14 cellular contexts compared by ENCODE assay signal in the genomic region with DNA sequence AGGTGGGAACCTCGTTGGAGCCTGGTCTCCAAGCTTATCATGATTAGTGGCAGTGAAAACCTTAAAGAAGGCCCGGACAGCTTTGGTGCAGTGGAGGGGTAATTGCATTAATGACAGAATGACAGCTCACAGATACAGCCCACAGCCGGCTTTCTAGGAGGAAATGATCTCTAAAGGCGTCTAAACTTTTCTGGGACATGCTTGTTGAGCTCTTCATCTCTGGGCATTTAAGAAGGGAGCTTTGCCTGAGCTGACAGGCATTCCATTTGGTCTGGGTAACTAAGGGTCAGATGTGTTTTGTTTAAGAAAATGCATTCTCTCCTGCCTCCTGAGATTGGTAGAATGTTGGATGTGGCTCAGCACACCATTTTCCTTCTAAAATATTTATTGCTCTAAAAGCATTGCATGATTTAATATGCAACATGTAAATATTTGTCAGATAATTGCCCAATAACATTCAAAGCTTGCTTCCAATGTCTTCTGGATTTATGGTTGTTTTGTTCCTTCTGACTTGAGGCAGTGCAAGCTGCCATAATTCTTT. TPM values are rescaled to one million over a fixed set of nuclear protein-coding genes. Genes with fewer than 3 reads are reported as not detected.
DNase-seq lines count a peak whose midpoint lies in the region; ATAC-seq and TF ChIP-seq lines count a peak whose summit lies in the region.
"Had no signal": no experiment of that assay in that cellular context is flagged by ENCODE, and none has a peak within 500 bp of the region (broad histone marks: within the 10 kb centered on the region; RNA-seq: fewer than 3 reads in every experiment).

No MANE protein-coding gene starts in this region.

- H4K20me1 ChIP-seq in SK-N-SH (ENCODE audit: insufficient read depth), result peaks cover 31% of the 10 kb centered on the region

- H3F3A ChIP-seq in SK-N-SH (replicated peaks; ENCODE audit: insufficient read depth), result peaks cover 3% of the 10 kb centered on the region

- no peak for TF ChIP-seq CTCF in SK-N-SH (IDR thresholded peaks at IDR 0.05)
- TF ChIP-seq CTCF in foreskin fibroblast (IDR thresholded peaks at IDR 0.05; ENCODE audit: low read depth, low read length), result no peak
- no peak for TF ChIP-seq CTCF in tibial artery (IDR thresholded peaks at IDR 0.05)

- H2AFZ ChIP-seq in SK-N-SH (ENCODE audit: low read depth), result no peak overlapping the region

- intact Hi-C loops in tibial artery (cut with DNase I; ENCODE audit: low total_unique reads), result no loop called here

- H3K79me2 ChIP-seq in SK-N-SH (ENCODE audit: insufficient read depth), result peaks cover 68% of the 10 kb centered on the region

- H3K27me3 ChIP-seq in SK-N-SH (ENCODE audit: insufficient read depth) (no peaks in the 10 kb centered on the region), tibial artery (peaks cover 0 to 17% of the 10 kb centered on the region in 2 donors)

- no peak for TF ChIP-seq RAD21 in SK-N-SH (IDR thresholded peaks at IDR 0.05; ENCODE audit: low read length)

- TF ChIP-seq EP300 in SK-N-SH (IDR thresholded peaks at IDR 0.05; ENCODE audit: borderline replicate concordance in 1 of 2, low read depth in 1 of 2, low read length in 1 of 2), result no peak

- H3K4me2 ChIP-seq in SK-N-SH, result 0 out of 2 replicates have a peak overlapping the region, but pooled peaks have one; percentile 34

- peak; percentile 25 for DNase-seq in activated CD8-positive, alpha-beta memory T cell treated with anti-CD3 and anti-CD28 coated beads, Interleukin-2, amount 50 U/mL, for 48 hours
- no peak for DNase-seq in activated CD8-positive, alpha-beta memory T cell treated with anti-CD3 and anti-CD28 coated beads for 24 hours
- DNase-seq in SK-N-SH (no peak), foreskin fibroblast (peak; percentile 33 to 56), tibial artery (no peak), glomerular visceral epithelial cell (ENCODE audit: extremely low spot score) (no peak), HuH-7 (ENCODE audit: low spot score) (no peak)
- DNase-seq: 8988T, activated gamma-delta T cell treated with Interleukin-2 at 50 U/mL for 16 hours, dermis blood vessel endothelial cell, KG1, right lobe of liver, SHP77 had no signal

- WGBS in SK-N-SH (ENCODE audit: low lambda C conversion rate), result 62% methylated on average over 4 of the region's 4 CpGs

- no peak for ATAC-seq in GM18502 (IDR thresholded peaks at IDR 0.05; ENCODE audit: poor library complexity, unreplicated experiment)
- ATAC-seq: right lobe of liver had no signal

- CTCF ChIA-PET in SK-N-SH (lab: Yijun Ruan, JAX), result interaction anchor here (1.1 to 2.2 kb wide), 3 partner anchors 24 to 284 kb away, joined by 3 to 6 read pairs (median 3); no protein-coding TSS in a partner anchor

- H3K9me3 ChIP-seq in SK-N-SH, result no peaks in the 10 kb centered on the region
- no peaks in the 10 kb centered on the region for H3K9me3 ChIP-seq in tibial artery
- H3K9me3 ChIP-seq: right lobe of liver had no signal

- H3K4me1 ChIP-seq in SK-N-SH (ENCODE audit: control insufficient read depth in 1 of 2, insufficient read depth in 2 of 2, low read depth in 1 of 2, low read length in 1 of 2) (peaks cover 3 to 15% of the 10 kb centered on the region in 2 experiments; a peak in 2 of 4 replicates), tibial artery (peaks cover 0 to 55% (median 29%) of the 10 kb centered on the region in 4 donors)

- no peak overlapping the region for H3K27ac ChIP-seq in SK-N-SH (ENCODE audit: low read depth in 2 of 2, low read length in 1 of 2)
- peak overlapping the region; percentile 47 to 77 for H3K27ac ChIP-seq in tibial artery
- H3K27ac ChIP-seq: right lobe of liver had no signal

- H3K4me3 ChIP-seq in SK-N-SH (ENCODE audit: low read depth in 2 of 2, low read length in 1 of 2) (no peak overlapping the region), foreskin fibroblast (ENCODE audit: low read depth in 1 of 2, low read length in 2 of 2) (peak overlapping the region; percentile 6 to 94), tibial artery (no peak overlapping the region)
- H3K4me3 ChIP-seq: right lobe of liver had no signal

- H3K9ac ChIP-seq in SK-N-SH, result no peak overlapping the region

- no peaks in the 10 kb centered on the region for H3K9me2 ChIP-seq in SK-N-SH

- POLR2A ChIA-PET in SK-N-SH (lab: Yijun Ruan, JAX), result interaction anchor here (0.5 kb wide), 1 partner anchor 12 kb away, joined by 3 read pairs; no protein-coding TSS in a partner anchor

- no peaks in the 10 kb centered on the region for H3K36me3 ChIP-seq in SK-N-SH (replicated peaks in 1 of 2; ENCODE audit: control insufficient read depth in 1 of 2, insufficient read depth in 2 of 2, low read length in 1 of 2)
- H3K36me3 ChIP-seq in tibial artery, result no peaks in the 10 kb centered on the region
- H3K36me3 ChIP-seq: right lobe of liver had no signal

TF ChIP-seq in SK-N-SH, 30 proteins besides CTCF, POLR2A, EP300 and RAD21:
- TF ChIP-seq, protein P1, sequence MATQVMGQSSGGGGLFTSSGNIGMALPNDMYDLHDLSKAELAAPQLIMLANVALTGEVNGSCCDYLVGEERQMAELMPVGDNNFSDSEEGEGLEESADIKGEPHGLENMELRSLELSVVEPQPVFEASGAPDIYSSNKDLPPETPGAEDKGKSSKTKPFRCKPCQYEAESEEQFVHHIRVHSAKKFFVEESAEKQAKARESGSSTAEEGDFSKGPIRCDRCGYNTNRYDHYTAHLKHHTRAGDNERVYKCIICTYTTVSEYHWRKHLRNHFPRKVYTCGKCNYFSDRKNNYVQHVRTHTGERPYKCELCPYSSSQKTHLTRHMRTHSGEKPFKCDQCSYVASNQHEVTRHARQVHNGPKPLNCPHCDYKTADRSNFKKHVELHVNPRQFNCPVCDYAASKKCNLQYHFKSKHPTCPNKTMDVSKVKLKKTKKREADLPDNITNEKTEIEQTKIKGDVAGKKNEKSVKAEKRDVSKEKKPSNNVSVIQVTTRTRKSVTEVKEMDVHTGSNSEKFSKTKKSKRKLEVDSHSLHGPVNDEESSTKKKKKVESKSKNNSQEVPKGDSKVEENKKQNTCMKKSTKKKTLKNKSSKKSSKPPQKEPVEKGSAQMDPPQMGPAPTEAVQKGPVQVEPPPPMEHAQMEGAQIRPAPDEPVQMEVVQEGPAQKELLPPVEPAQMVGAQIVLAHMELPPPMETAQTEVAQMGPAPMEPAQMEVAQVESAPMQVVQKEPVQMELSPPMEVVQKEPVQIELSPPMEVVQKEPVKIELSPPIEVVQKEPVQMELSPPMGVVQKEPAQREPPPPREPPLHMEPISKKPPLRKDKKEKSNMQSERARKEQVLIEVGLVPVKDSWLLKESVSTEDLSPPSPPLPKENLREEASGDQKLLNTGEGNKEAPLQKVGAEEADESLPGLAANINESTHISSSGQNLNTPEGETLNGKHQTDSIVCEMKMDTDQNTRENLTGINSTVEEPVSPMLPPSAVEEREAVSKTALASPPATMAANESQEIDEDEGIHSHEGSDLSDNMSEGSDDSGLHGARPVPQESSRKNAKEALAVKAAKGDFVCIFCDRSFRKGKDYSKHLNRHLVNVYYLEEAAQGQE (IDR thresholded peaks at IDR 0.05; ENCODE audit: low read depth, low read length), result no peak
- TF ChIP-seq TCF12 (IDR thresholded peaks at IDR 0.05), result no peak
- no peak for TF ChIP-seq FOXJ3 (CRISPR knock-in tag; IDR thresholded peaks at IDR 0.05)

RNA-seq across cellular contexts. Expression of gene ANKRD33B, which starts 4.0 kb away (rescaled TPM):
- 1.8 and 1.9 TPM in 2 replicates for polyA plus RNA-seq in SK-N-SH (2012; rRNA removed)
- polyA plus RNA-seq in SK-N-SH (2012; cell fraction: cytosol; rRNA removed), result 1.2 and 1.7 TPM in 2 replicates
- polyA plus RNA-seq in SK-N-SH (2012; cell fraction: nucleus; rRNA removed), result 4.3 and 7.0 TPM in 2 replicates

Comparison
In these comparisons a context has a peak if more than half of its experiments do, and no peak if none do; other contexts are left out.
1. DNase-seq: peak in activated CD8-positive, alpha-beta memory T cell treated with anti-CD3 and anti-CD28 coated beads, Interleukin-2, amount 50 U/mL, for 48 hours (single experiment) and foreskin fibroblast (2 of 2); none in activated CD8-positive, alpha-beta memory T cell treated with anti-CD3 and anti-CD28 coated beads for 24 hours (single experiment), SK-N-SH (single experiment), tibial artery (0 of 2), glomerular visceral epithelial cell (single experiment) and HuH-7 (single experiment).
2. H3K27ac ChIP-seq: peak in tibial artery (2 of 2); none in SK-N-SH (0 of 2).
3. H3K4me3 ChIP-seq: peak in foreskin fibroblast (2 of 2); none in SK-N-SH (0 of 2) and tibial artery (0 of 2).